Comparison of ENCODE assay signal across 1 cellular context in genomic region chr10:102067091-102067916, GRCh38.
TF ChIP-seq lines count a peak whose summit lies in the region.

No MANE protein-coding gene starts in this region.

TF ChIP-seq in GM23338, 12 proteins besides CTCF, POLR2A, EP300 and RAD21:
- TF ChIP-seq ZNF462 (CRISPR knock-in tag; IDR thresholded peaks at IDR 0.05): no peak
- no peak for TF ChIP-seq JUNB (IDR thresholded peaks at IDR 0.05; ENCODE audit: unreplicated experiment)
- TF ChIP-seq EZH2 (IDR thresholded peaks at IDR 0.05; ENCODE audit: low read depth, unreplicated experiment): no peak
- TF ChIP-seq POLR2AphosphoS5 (IDR thresholded peaks at IDR 0.05; ENCODE audit: low read depth): no peak
- TF ChIP-seq STAT1 (IDR thresholded peaks at IDR 0.05; ENCODE audit: unreplicated experiment): no peak
- no peak for TF ChIP-seq ZNF114 (CRISPR knock-in tag; IDR thresholded peaks at IDR 0.05)
- no peak for TF ChIP-seq CREB1 (CRISPR knock-in tag; IDR thresholded peaks at IDR 0.05; ENCODE audit: low read depth)
- no peak for TF ChIP-seq EZH2phosphoT487 (IDR thresholded peaks at IDR 0.05; ENCODE audit: unreplicated experiment)
- no peak for TF ChIP-seq NANOG (IDR thresholded peaks at IDR 0.05; ENCODE audit: borderline replicate concordance)
- no peak for TF ChIP-seq ZNF331 (CRISPR knock-in tag; IDR thresholded peaks at IDR 0.05; ENCODE audit: low read depth)
- no peak for TF ChIP-seq ETS1 (IDR thresholded peaks at IDR 0.05)
- no peak for TF ChIP-seq REST (IDR thresholded peaks at IDR 0.05; ENCODE audit: unreplicated experiment)
